In the genomic region with DNA sequence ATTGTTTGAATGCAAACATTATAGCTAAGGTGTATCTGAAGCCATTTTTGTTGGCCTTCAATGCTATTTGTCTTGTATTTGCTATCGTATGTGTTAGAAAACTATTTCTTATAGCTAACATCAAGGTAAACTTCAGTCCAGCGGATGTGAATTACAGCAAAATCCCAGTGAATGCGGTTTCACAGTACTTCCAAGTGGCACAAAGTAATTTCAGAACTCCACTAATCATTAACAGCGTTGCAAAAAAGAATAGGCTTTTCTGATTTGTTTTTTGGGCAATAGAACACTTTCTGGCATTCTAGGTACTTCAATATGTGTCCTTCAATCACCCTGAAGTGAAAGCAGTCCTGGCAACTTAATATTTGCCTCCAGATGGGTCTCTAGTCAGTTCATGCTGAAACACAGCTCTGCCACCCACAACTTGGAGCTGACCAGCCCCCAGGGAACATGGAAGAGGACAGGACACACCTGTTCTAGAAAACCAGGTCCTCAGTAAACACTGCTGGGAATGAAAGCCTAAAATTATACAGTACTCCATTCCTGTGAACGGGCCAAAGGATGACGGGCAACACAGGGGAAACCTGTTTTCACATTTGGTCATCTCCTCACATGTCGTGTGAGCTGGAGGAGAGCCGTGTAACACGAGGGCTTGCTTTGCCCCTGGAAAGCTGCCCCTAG, we compare ENCODE assay signal across 15 cellular contexts. TPM values are rescaled to one million over a fixed set of nuclear protein-coding genes. Genes with fewer than 3 reads are reported as not detected.
DNase-seq lines count a peak whose midpoint lies in the region; ATAC-seq and TF ChIP-seq lines count a peak whose summit lies in the region.
"Had no signal": no experiment of that assay in that cellular context is flagged by ENCODE, and none has a peak within 500 bp of the region (broad histone marks: within the 10 kb centered on the region; RNA-seq: fewer than 3 reads in every experiment).

No MANE protein-coding gene starts in this region.

- TF ChIP-seq POLR2A in prostate gland (IDR thresholded peaks at IDR 0.05): no peak

- H3K79me2 ChIP-seq in GM23338 (replicated peaks; ENCODE audit: insufficient read depth): no peaks in the 10 kb centered on the region

- H3K9me2 ChIP-seq in GM23338 (ENCODE audit: insufficient read depth): no peaks in the 10 kb centered on the region

- DNase-seq in GM23338 (ENCODE audit: low spot score) (no peak), SJSA1 (ENCODE audit: low read depth in 1 of 2, low spot score in 2 of 2) (no peak), foreskin keratinocyte (no peak), prostate gland (ENCODE audit: low spot score) (peak; percentile 36), chondrocyte (ENCODE audit: low spot score) (no peak), NCI-H2107 treated with DMSO at 0.1 percent for 48 hours (lab: John Stamatoyannopoulos, UW; ENCODE audit: unreplicated experiment) (no peak), NCI-H524 treated with DMSO at 0.1 percent for 48 hours (lab: John Stamatoyannopoulos, UW) (no peak), Right ventricle myocardium superior (no peak)
- DNase-seq: cerebellar nuclear complex, erythroblast, H9, NCI-H187 had no signal

- H3K36me3 ChIP-seq in GM23338 (ENCODE audit: insufficient read depth) (0 out of 2 replicates have a peak, but pooled peaks cover 5% of the 10 kb centered on the region), SJSA1 (no peaks in the 10 kb centered on the region; the same call in 1 of the 2 replicates), prostate gland (no peaks in the 10 kb centered on the region)

- H4K20me1 ChIP-seq in GM23338 (replicated peaks; ENCODE audit: insufficient read depth): no peaks in the 10 kb centered on the region

- ATAC-seq in GM23338 (no peak), foreskin keratinocyte (no peak), Right ventricle myocardium superior (ENCODE audit: poor library complexity) (no peak)

- H3K4me3 Mint-ChIP-seq in GM23338: no peak overlapping the region
- H3K4me3 Mint-ChIP-seq in chondrocyte (ENCODE audit: unreplicated experiment): no peak overlapping the region
- H3K4me3 Mint-ChIP-seq: H9, WTC11 had no signal

- H2AFZ ChIP-seq in GM23338: no peak overlapping the region

- H3K27ac ChIP-seq in GM23338 (ENCODE audit: low read depth): peak overlapping the region; percentile 57; the same call in 1 of the 2 replicates
- peak overlapping the region; percentile 48 for H3K27ac ChIP-seq in SJSA1
- H3K27ac ChIP-seq in foreskin keratinocyte: peak overlapping the region; percentile 53
- H3K27ac ChIP-seq in prostate gland: peak overlapping the region; percentile 29 to 46

- H3K4me1 ChIP-seq in GM23338 (ENCODE audit: insufficient read depth) (no peaks in the 10 kb centered on the region), SJSA1 (replicated peaks) (peaks cover 26% of the 10 kb centered on the region), foreskin keratinocyte (peaks cover 37% of the 10 kb centered on the region), prostate gland (replicated peaks) (no peaks in the 10 kb centered on the region)

- H3F3A ChIP-seq in GM23338 (replicated peaks; ENCODE audit: low read depth): peaks cover 10% of the 10 kb centered on the region; the same call in 1 of the 2 replicates

- H3K4me2 ChIP-seq in GM23338: no peak overlapping the region

- no peaks in the 10 kb centered on the region for H3K9me3 Mint-ChIP-seq in GM23338
- H3K9me3 Mint-ChIP-seq in chondrocyte (ENCODE audit: low read depth): no peaks in the 10 kb centered on the region
- H3K9me3 Mint-ChIP-seq: H9, WTC11 had no signal

- TF ChIP-seq CTCF in GM23338 (conservative IDR thresholded peaks at IDR 0.05; ENCODE audit: low read depth in 2 of 2) (no peak), foreskin keratinocyte (conservative IDR thresholded peaks at IDR 0.05) (no peak), prostate gland (IDR thresholded peaks at IDR 0.05) (peak in 1 of 4 experiments; percentile 2), chondrocyte (IDR thresholded peaks at IDR 0.05) (no peak)

- intact Hi-C loops in prostate gland (cut with DNase I) (loop anchor here (10.0 kb wide), 1 partner anchor 303 kb away; a partner anchor contains a TSS), Right ventricle myocardium superior (cut with DNase I) (no loop called here)

- H3K36me3 Mint-ChIP-seq in GM23338 (ENCODE audit: low read depth): peaks cover 33% of the 10 kb centered on the region
- no peaks in the 10 kb centered on the region for H3K36me3 Mint-ChIP-seq in chondrocyte (ENCODE audit: low read depth)

- H3K27me3 ChIP-seq in GM23338 (ENCODE audit: insufficient read depth) (no peaks in the 10 kb centered on the region), SJSA1 (replicated peaks) (no peaks in the 10 kb centered on the region), foreskin keratinocyte (no peaks in the 10 kb centered on the region), prostate gland (replicated peaks; ENCODE audit: insufficient read depth) (no peaks in the 10 kb centered on the region)

- H3K9me3 ChIP-seq in SJSA1 (replicated peaks) (no peaks in the 10 kb centered on the region), prostate gland (no peaks in the 10 kb centered on the region)

- no peaks in the 10 kb centered on the region for H3K27me3 Mint-ChIP-seq in GM23338 (ENCODE audit: insufficient read depth, low read depth, poor library complexity)
- H3K27me3 Mint-ChIP-seq in chondrocyte (ENCODE audit: low read depth): no peaks in the 10 kb centered on the region

- H3K4me3 ChIP-seq in GM23338: no peak overlapping the region
- H3K4me3 ChIP-seq in SJSA1: no peak overlapping the region
- no peak overlapping the region for H3K4me3 ChIP-seq in prostate gland

- no peak overlapping the region for H3K27ac Mint-ChIP-seq in GM23338
- no peak overlapping the region for H3K27ac Mint-ChIP-seq in chondrocyte (ENCODE audit: unreplicated experiment)

- H3K4me1 Mint-ChIP-seq in GM23338 (peaks cover 9% of the 10 kb centered on the region; the same call in 2 of the 3 replicates), chondrocyte (ENCODE audit: low read depth) (peaks cover 19% of the 10 kb centered on the region)
- H3K4me1 Mint-ChIP-seq: WTC11 had no signal

- WGBS in prostate gland: 37% methylated on average over 9 of the region's 9 CpGs

TF ChIP-seq in GM23338, 12 proteins besides CTCF, POLR2A, EP300 and RAD21 (continues in another document):
- TF ChIP-seq CREB1 (CRISPR knock-in tag; IDR thresholded peaks at IDR 0.05; ENCODE audit: low read depth): no peak
- TF ChIP-seq ZNF331 (CRISPR knock-in tag; IDR thresholded peaks at IDR 0.05; ENCODE audit: low read depth): no peak
- TF ChIP-seq EZH2phosphoT487 (IDR thresholded peaks at IDR 0.05; ENCODE audit: unreplicated experiment): no peak
- no peak for TF ChIP-seq POLR2AphosphoS5 (IDR thresholded peaks at IDR 0.05; ENCODE audit: low read depth)
- TF ChIP-seq STAT1 (IDR thresholded peaks at IDR 0.05; ENCODE audit: unreplicated experiment): no peak
- no peak for TF ChIP-seq NANOG (IDR thresholded peaks at IDR 0.05; ENCODE audit: borderline replicate concordance)
- no peak for TF ChIP-seq JUNB (IDR thresholded peaks at IDR 0.05; ENCODE audit: unreplicated experiment)
- TF ChIP-seq, protein P1, sequence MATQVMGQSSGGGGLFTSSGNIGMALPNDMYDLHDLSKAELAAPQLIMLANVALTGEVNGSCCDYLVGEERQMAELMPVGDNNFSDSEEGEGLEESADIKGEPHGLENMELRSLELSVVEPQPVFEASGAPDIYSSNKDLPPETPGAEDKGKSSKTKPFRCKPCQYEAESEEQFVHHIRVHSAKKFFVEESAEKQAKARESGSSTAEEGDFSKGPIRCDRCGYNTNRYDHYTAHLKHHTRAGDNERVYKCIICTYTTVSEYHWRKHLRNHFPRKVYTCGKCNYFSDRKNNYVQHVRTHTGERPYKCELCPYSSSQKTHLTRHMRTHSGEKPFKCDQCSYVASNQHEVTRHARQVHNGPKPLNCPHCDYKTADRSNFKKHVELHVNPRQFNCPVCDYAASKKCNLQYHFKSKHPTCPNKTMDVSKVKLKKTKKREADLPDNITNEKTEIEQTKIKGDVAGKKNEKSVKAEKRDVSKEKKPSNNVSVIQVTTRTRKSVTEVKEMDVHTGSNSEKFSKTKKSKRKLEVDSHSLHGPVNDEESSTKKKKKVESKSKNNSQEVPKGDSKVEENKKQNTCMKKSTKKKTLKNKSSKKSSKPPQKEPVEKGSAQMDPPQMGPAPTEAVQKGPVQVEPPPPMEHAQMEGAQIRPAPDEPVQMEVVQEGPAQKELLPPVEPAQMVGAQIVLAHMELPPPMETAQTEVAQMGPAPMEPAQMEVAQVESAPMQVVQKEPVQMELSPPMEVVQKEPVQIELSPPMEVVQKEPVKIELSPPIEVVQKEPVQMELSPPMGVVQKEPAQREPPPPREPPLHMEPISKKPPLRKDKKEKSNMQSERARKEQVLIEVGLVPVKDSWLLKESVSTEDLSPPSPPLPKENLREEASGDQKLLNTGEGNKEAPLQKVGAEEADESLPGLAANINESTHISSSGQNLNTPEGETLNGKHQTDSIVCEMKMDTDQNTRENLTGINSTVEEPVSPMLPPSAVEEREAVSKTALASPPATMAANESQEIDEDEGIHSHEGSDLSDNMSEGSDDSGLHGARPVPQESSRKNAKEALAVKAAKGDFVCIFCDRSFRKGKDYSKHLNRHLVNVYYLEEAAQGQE (IDR thresholded peaks at IDR 0.05; ENCODE audit: unreplicated experiment): no peak
- no peak for TF ChIP-seq ZNF114 (CRISPR knock-in tag; IDR thresholded peaks at IDR 0.05)

RNA-seq across cellular contexts. Expression of a gene that starts 9.7 kb away (rescaled TPM):
- total RNA-seq in GM23338 (2014; rRNA removed; shearing (Covaris generic)): 42.7 and 49.3 TPM in 2 replicates
- 33.7 and 36.2 TPM in 2 replicates for polyA plus RNA-seq in GM23338 (2016; fragmentation: Nextera tagmentation; extraction: Ambion mirVana)
- 54.4 and 91.1 TPM in 2 replicates for total RNA-seq in SJSA1 (2014; rRNA removed; shearing (Covaris generic))
- 64.2 and 65.2 TPM in 2 replicates for total RNA-seq in foreskin keratinocyte
- 46.2 and 52.4 TPM in 2 replicates for polyA plus RNA-seq in foreskin keratinocyte
- 10 to 100 TPM; 27.5 to 31.8 TPM for total RNA-seq in prostate gland
- 26.9 to 31.7 TPM (median 28.8 TPM) in 3 replicates for total RNA-seq in chondrocyte
- 57.0 TPM for total RNA-seq in Right ventricle myocardium superior

RNA-seq across cellular contexts. Expression of a gene that starts 32.6 kb away (rescaled TPM):
- total RNA-seq in GM23338 (2014; rRNA removed; shearing (Covaris generic)): 0.56 TPM in 1 of 2 replicates, not detected in the other
- polyA plus RNA-seq in GM23338 (2016; fragmentation: Nextera tagmentation; extraction: Ambion mirVana): not detected in 2 replicates
- 1.4 TPM in 1 of 2 replicates, not detected in the other for total RNA-seq in SJSA1 (2014; rRNA removed; shearing (Covaris generic))
- total RNA-seq in foreskin keratinocyte: 0.35 and 0.44 TPM in 2 replicates
- 0.12 and 0.33 TPM in 2 replicates for polyA plus RNA-seq in foreskin keratinocyte
- under 1 TPM in 1 of 2 donors, not detected in 1; 0.68 TPM for total RNA-seq in prostate gland
- total RNA-seq in chondrocyte: 0.54 to 1.1 TPM (median 0.77 TPM) in 3 replicates
- total RNA-seq in Right ventricle myocardium superior: 0.46 TPM

RNA-seq across cellular contexts. Expression of a gene that starts 54.1 kb away (rescaled TPM):
- total RNA-seq in GM23338 (2014; rRNA removed; shearing (Covaris generic)): 4.0 and 5.2 TPM in 2 replicates
- 9.1 and 10.6 TPM in 2 replicates for polyA plus RNA-seq in GM23338 (2016; fragmentation: Nextera tagmentation; extraction: Ambion mirVana)
- total RNA-seq in SJSA1 (2014; rRNA removed; shearing (Covaris generic)): not detected in 2 replicates
- total RNA-seq in foreskin keratinocyte: 0.10 TPM in 1 of 2 replicates, not detected in the other
- 0.04 and 0.16 TPM in 2 replicates for polyA plus RNA-seq in foreskin keratinocyte
- 1 to 10 TPM in 1 of 2 donors, not detected in 1; 2.1 TPM for total RNA-seq in prostate gland
- total RNA-seq in chondrocyte: 0.38 TPM in 1 of 3 replicates, not detected in the others
- not detected for total RNA-seq in Right ventricle myocardium superior
- total RNA-seq: lower leg skin, subcutaneous adipose tissue had no signal
